ENCODE assay signal across 8 cellular contexts in the genomic region with DNA sequence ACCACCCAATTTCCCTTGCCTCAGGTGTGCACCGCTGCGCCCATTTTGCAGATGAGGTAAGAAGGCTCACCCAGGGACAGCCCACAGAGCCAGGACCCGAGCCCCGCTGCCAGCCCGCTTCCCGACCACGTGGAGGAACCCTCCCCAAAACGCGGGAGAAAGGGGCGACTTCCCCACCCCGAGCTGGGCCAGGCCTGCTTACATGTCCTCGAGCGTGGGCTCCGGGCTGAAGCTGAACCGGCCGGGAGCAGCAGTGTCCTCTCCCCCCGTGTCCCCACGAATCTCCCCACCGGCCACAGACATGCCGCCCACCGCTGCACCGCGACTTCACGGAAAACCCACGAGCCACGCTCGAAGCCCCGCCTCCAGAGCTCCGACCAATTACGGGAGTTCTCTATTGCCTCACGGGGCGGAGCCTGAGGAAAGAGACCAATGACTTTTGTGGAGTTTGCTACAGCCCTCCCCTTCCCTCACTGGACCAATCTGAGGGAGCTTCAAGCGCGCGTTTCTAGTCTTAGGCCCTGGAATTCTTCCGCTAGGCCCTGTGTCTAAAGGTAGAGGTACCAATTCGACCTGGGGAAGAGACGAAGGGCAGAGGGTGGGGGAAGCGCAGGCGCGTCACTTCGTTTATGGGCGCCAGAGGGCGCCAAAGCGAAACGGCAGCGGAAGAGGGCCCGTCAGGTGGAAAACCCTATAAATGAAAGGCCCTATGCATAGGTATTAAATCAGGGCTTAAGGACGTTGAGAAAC. TPM values are rescaled to one million over a fixed set of nuclear protein-coding genes. Genes with fewer than 3 reads are reported as not detected.
DNase-seq lines count a peak whose midpoint lies in the region; ATAC-seq and TF ChIP-seq lines count a peak whose summit lies in the region.

A gene (minus strand): TSS at position 353 of the 750 bp plus-strand sequence. CDS start 50 bp downstream, at position 303.

- H3K9ac ChIP-seq in mucosa of rectum (ENCODE audit: low read depth in 1 of 2, low read length in 2 of 2), result peak within 1 kb of the TSS; percentile 81 to 83

- H3K27me3 Mint-ChIP-seq in IgD-negative memory B cell, result no peaks in the 10 kb centered on the region

- H3K9me3 ChIP-seq in mucosa of rectum (ENCODE audit: control insufficient read depth in 2 of 2, low read length in 2 of 2), result no peaks in the 10 kb centered on the region

- TF ChIP-seq POLR2A in erythroblast (IDR thresholded peaks at IDR 0.05; ENCODE audit: low read length), result peak; percentile 71

- H3K4me1 ChIP-seq in mucosa of rectum (ENCODE audit: control insufficient read depth in 2 of 2, insufficient read depth in 2 of 2, low read length in 2 of 2), result peaks cover 16 to 18% of the 10 kb centered on the region in 2 donors

- H3K27ac ChIP-seq in mucosa of rectum (ENCODE audit: low read depth in 2 of 2, low read length in 2 of 2), result peak within 1 kb of the TSS; percentile 87 to 91

- H3K4me1 Mint-ChIP-seq in IgD-negative memory B cell, result peaks cover 0 to 17% (median 13%) of the 10 kb centered on the region in 3 donors

- peaks cover 2 to 13% of the 10 kb centered on the region in 2 donors for H3K36me3 ChIP-seq in mucosa of rectum (ENCODE audit: control insufficient read depth in 2 of 2, insufficient read depth in 2 of 2, low read length in 2 of 2)

- no peaks in the 10 kb centered on the region for H3K27me3 ChIP-seq in mucosa of rectum (ENCODE audit: control insufficient read depth in 2 of 2, insufficient read depth in 2 of 2, low read length in 2 of 2)

- peak within 1 kb of the TSS in 1 of 4 donors; percentile 47 for H3K4me3 Mint-ChIP-seq in IgD-negative memory B cell

- H3K9me3 Mint-ChIP-seq in IgD-negative memory B cell, result no peaks in the 10 kb centered on the region

- peak within 1 kb of the TSS; percentile 74 to 90 for H3K4me3 ChIP-seq in mucosa of rectum (ENCODE audit: low read length in 2 of 2)

- H3K27ac Mint-ChIP-seq in IgD-negative memory B cell, result no peak within 1 kb of the TSS

- DNase-seq in DMS153 treated with DMSO at 0.1 percent for 48 hours (lab: John Stamatoyannopoulos, UW; ENCODE audit: unreplicated experiment) (peak; percentile 99), OCI-M1 (lab: John Stamatoyannopoulos, UW) (peak; percentile 100), activated T-cell treated with anti-CD3 and anti-CD28 coated beads for 4 hours (peak; percentile 93), erythroblast (lab: John Stamatoyannopoulos, UW) (peak; percentile 98 to 99)
- DNase-seq in stimulated activated CD8-positive, alpha-beta memory T cell treated with anti-CD3 and anti-CD28 coated beads, Interleukin-4, amount 100 ng/mL, for 48 hours, result peak; percentile 97

- ATAC-seq in GM21529 (IDR thresholded peaks at IDR 0.05; ENCODE audit: unreplicated experiment), result peak; percentile 94

- H3K36me3 Mint-ChIP-seq in IgD-negative memory B cell, result peaks cover under 1% of the 10 kb centered on the region

RNA-seq across cellular contexts. Expression of the gene that starts here (rescaled TPM):
- polyA plus RNA-seq in IgD-negative memory B cell, result 137 TPM

Comparison
In these comparisons a context has a peak if more than half of its experiments do, and no peak if none do; other contexts are left out.
1. Peak in every context shown above with its lines: DNase-seq, ATAC-seq, H3K4me3 ChIP-seq and H3K27ac ChIP-seq.